ENCODE assay signal across 26 cellular contexts in the genomic region with DNA sequence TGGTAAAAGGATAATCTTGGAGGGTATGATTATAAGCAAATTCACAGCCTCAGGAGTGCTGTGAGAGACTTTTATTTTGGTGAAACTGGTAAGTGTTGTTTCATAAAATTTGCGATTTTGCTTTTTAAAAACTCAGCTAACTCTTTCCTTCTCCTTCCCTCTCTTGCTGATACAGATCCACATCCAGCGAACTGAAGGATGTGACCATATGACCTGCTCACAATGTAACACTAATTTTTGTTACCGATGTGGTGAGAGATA.
DNase-seq lines count a peak whose midpoint lies in the region; ATAC-seq, FAIRE-seq and TF ChIP-seq lines count a peak whose summit lies in the region.
"Had no signal": no experiment of that assay in that cellular context is flagged by ENCODE, and none has a peak within 500 bp of the region (broad histone marks: within the 10 kb centered on the region; RNA-seq: fewer than 3 reads in every experiment).

No MANE protein-coding gene starts in this region.

- no peak overlapping the region for H3K4ac ChIP-seq in mesenchymal stem cell (ENCODE audit: low read depth in 1 of 2, low read length in 2 of 2)

- TF ChIP-seq POLR2A in K562 (conservative IDR thresholded peaks at IDR 0.05) = no peak

- TF ChIP-seq RAD21 in K562 (CRISPR knock-in tag; conservative IDR thresholded peaks at IDR 0.05 in 1 of 2, IDR thresholded peaks at IDR 0.05 in 1 of 2) = no peak

- peak; percentile 21; the same call in 2 of the 3 replicates for ATAC-seq in K562
- no peak for ATAC-seq in activated T-helper 17 cell treated with anti-CD3 and anti-CD28 coated beads, Interleukin-2, amount 50 U/mL, for 72 hours (replicated peaks)
- ATAC-seq: GM12878 had no signal

- H3K27me3 ChIP-seq in K562 (ENCODE audit: control insufficient read depth in 2 of 2, insufficient read depth in 2 of 2, low read length in 2 of 2) = no peaks in the 10 kb centered on the region
- H3K27me3 ChIP-seq in mesenchymal stem cell (ENCODE audit: control insufficient read depth in 1 of 2, insufficient read depth in 1 of 2, low read length in 2 of 2) = no peaks in the 10 kb centered on the region
- no peaks in the 10 kb centered on the region for H3K27me3 ChIP-seq in hepatocyte
- H3K27me3 ChIP-seq: BE2C, BLaER1 had no signal

- peaks cover 21% of the 10 kb centered on the region for H3K4me1 Mint-ChIP-seq in mesothelial cell of epicardium
- H3K4me1 Mint-ChIP-seq in activated T-helper 17 cell treated with anti-CD3 and anti-CD28 coated beads, Interleukin-2, amount 50 U/mL, for 72 hours = no peaks in the 10 kb centered on the region
- H3K4me1 Mint-ChIP-seq: CD14-positive monocyte; CD4-positive, alpha-beta memory T cell; CD4-positive, CD25-positive, alpha-beta regulatory T cell; CD8-positive, alpha-beta memory T cell had no signal

- H3K4me2 ChIP-seq in K562 (ENCODE audit: insufficient read depth, low read length) (0 out of 2 replicates have a peak overlapping the region, but pooled peaks have one; percentile 7), mesenchymal stem cell (ENCODE audit: low read length, poor library complexity, severe bottlenecking) (no peak overlapping the region), hepatocyte (no peak overlapping the region)
- H3K4me2 ChIP-seq: BLaER1 had no signal

- H3K27ac ChIP-seq in HEK293 (ENCODE audit: extremely low read depth, low read depth, low read length) (no peak overlapping the region), K562 (ENCODE audit: extremely low read depth, low read depth, low read length) (peak overlapping the region; percentile 2; the same call in 2 of the 3 replicates), mesenchymal stem cell (ENCODE audit: low read length, poor library complexity, severe bottlenecking) (no peak overlapping the region), hepatocyte (no peak overlapping the region)
- H3K27ac ChIP-seq: BLaER1 had no signal

- H3K9me3 ChIP-seq in HEK293 (ENCODE audit: control insufficient read depth, insufficient read depth, low read depth, low read length) = no peaks in the 10 kb centered on the region
- no peaks in the 10 kb centered on the region for H3K9me3 ChIP-seq in K562 (replicated peaks; ENCODE audit: control insufficient read depth, insufficient read depth, low read depth, low read length)
- H3K9me3 ChIP-seq in mesenchymal stem cell (ENCODE audit: control insufficient read depth, low read length) = no peaks in the 10 kb centered on the region
- no peaks in the 10 kb centered on the region for H3K9me3 ChIP-seq in hepatocyte (ENCODE audit: low read depth)
- H3K9me3 ChIP-seq: BE2C, BLaER1, Caco-2 had no signal

- no peak for TF ChIP-seq CTCF in HEK293 (tag by site-specific recombination; IDR thresholded peaks at IDR 0.05)
- TF ChIP-seq CTCF in K562 (IDR thresholded peaks at IDR 0.05 in 2 of 3, conservative IDR thresholded peaks at IDR 0.05 in 1 of 3; ENCODE audit: insufficient read depth in 2 of 3, low read depth in 1 of 3, low read length in 3 of 3) = no peak
- TF ChIP-seq CTCF in mesothelial cell of epicardium (IDR thresholded peaks at IDR 0.05; ENCODE audit: unreplicated experiment) = no peak
- TF ChIP-seq CTCF in hepatocyte (IDR thresholded peaks at IDR 0.05; ENCODE audit: poor library complexity) = no peak

- H4K8ac ChIP-seq in mesenchymal stem cell (ENCODE audit: low read length) = no peak overlapping the region

- CTCF ChIA-PET in HEK293 (lab: Yijun Ruan, JAX) = interaction anchor here (0.7 kb wide), 1 partner anchor 158 kb away, joined by 3 read pairs; no protein-coding TSS in a partner anchor
- CTCF ChIA-PET in K562 (lab: Yijun Ruan, JAX; ENCODE audit: low intra/inter-chr PET ratio) = no interaction called here

- no peaks in the 10 kb centered on the region for H3K9me1 ChIP-seq in K562 (ENCODE audit: control insufficient read depth, insufficient read depth, low read length)

- H3K4me3 Mint-ChIP-seq in mesothelial cell of epicardium = no peak overlapping the region
- no peak overlapping the region for H3K4me3 Mint-ChIP-seq in activated T-helper 17 cell treated with anti-CD3 and anti-CD28 coated beads, Interleukin-2, amount 50 U/mL, for 72 hours
- H3K4me3 Mint-ChIP-seq: CD14-positive monocyte; CD4-positive, alpha-beta memory T cell; CD4-positive, CD25-positive, alpha-beta regulatory T cell; CD8-positive, alpha-beta memory T cell had no signal

- H3K27me3 Mint-ChIP-seq in mesothelial cell of epicardium (ENCODE audit: low read depth) = no peaks in the 10 kb centered on the region
- H3K27me3 Mint-ChIP-seq in activated T-helper 17 cell treated with anti-CD3 and anti-CD28 coated beads, Interleukin-2, amount 50 U/mL, for 72 hours = peaks cover 4% of the 10 kb centered on the region
- H3K27me3 Mint-ChIP-seq: CD4-positive, CD25-positive, alpha-beta regulatory T cell had no signal

- peak overlapping the region; percentile 65 for H3K27ac Mint-ChIP-seq in mesothelial cell of epicardium
- H3K27ac Mint-ChIP-seq in activated T-helper 17 cell treated with anti-CD3 and anti-CD28 coated beads, Interleukin-2, amount 50 U/mL, for 72 hours = no peak overlapping the region
- H3K27ac Mint-ChIP-seq: CD14-positive monocyte; CD4-positive, alpha-beta memory T cell; CD4-positive, CD25-positive, alpha-beta regulatory T cell; CD8-positive, alpha-beta memory T cell had no signal

- peaks cover 21% of the 10 kb centered on the region for H3K36me3 Mint-ChIP-seq in mesothelial cell of epicardium
- H3K36me3 Mint-ChIP-seq in activated T-helper 17 cell treated with anti-CD3 and anti-CD28 coated beads, Interleukin-2, amount 50 U/mL, for 72 hours (ENCODE audit: low read depth) = no peaks in the 10 kb centered on the region
- H3K36me3 Mint-ChIP-seq: CD4-positive, alpha-beta memory T cell; CD4-positive, CD25-positive, alpha-beta regulatory T cell; CD8-positive, alpha-beta memory T cell had no signal

- in situ Hi-C loops in K562 (cut with MboI) (no loop called here), G401 (cut with HindIII; ENCODE audit: low sequenced_read_pairs) (no loop called here)

- no peak overlapping the region for H2BK120ac ChIP-seq in mesenchymal stem cell (ENCODE audit: low read depth, low read length)

- no peak overlapping the region for H2BK15ac ChIP-seq in mesenchymal stem cell (ENCODE audit: low read depth, poor library complexity, severe bottlenecking)

- peaks cover 0 to 18% of the 10 kb centered on the region in 2 experiments; a peak in 1 of 3 replicates for H3K36me3 ChIP-seq in HEK293 (ENCODE audit: control insufficient read depth in 2 of 2, insufficient read depth in 1 of 2, low read length in 2 of 2)
- H3K36me3 ChIP-seq in K562 (ENCODE audit: control insufficient read depth, insufficient read depth, low read length) = peaks cover 58% of the 10 kb centered on the region
- peaks cover 2 to 33% of the 10 kb centered on the region in 2 experiments for H3K36me3 ChIP-seq in mesenchymal stem cell (ENCODE audit: control insufficient read depth in 1 of 2, insufficient read depth in 2 of 2, low read depth in 1 of 2, low read length in 2 of 2)
- H3K36me3 ChIP-seq in hepatocyte (replicated peaks; ENCODE audit: insufficient read depth, low read depth) = no peaks in the 10 kb centered on the region
- H3K36me3 ChIP-seq: BE2C, BLaER1 had no signal

- no peak overlapping the region for H3K23ac ChIP-seq in mesenchymal stem cell (ENCODE audit: low read length in 2 of 2)

- TF ChIP-seq EP300 in K562 (IDR thresholded peaks at IDR 0.05; ENCODE audit: low read length) = no peak

- no peak overlapping the region for H3K18ac ChIP-seq in mesenchymal stem cell (ENCODE audit: low read depth in 1 of 2, low read length in 2 of 2)

- DNase-seq in K562 (ENCODE audit: extremely low read depth in 1 of 4, low spot score in 3 of 4) (no peak), mesenchymal stem cell (no peak), mesothelial cell of epicardium (ENCODE audit: low spot score in 2 of 2, unreplicated experiment in 2 of 2) (no peak), G401 (ENCODE audit: low spot score) (no peak), hepatocyte (ENCODE audit: low spot score) (no peak)
- no peak for DNase-seq in stimulated activated CD4-positive, alpha-beta T cell treated with anti-CD3 and anti-CD28 coated beads, Interleukin-2, amount 100 ng/mL, for 48 hours
- DNase-seq: 8988T; ACHN; BE2C; C1 segment of cervical spinal cord; Caco-2; Calu3; CD4-positive, alpha-beta memory T cell; CD4-positive, CD25-positive, alpha-beta regulatory T cell; CD8-positive, alpha-beta memory T cell; DMS79 treated with DMSO at 0.1 percent for 48 hours; GDM1 had no signal

- 21% methylated on average over 3 of the region's 3 CpGs for WGBS in K562 (ENCODE audit: insufficient coverage, low coverage, missing lambda C conversion rate)
- 94% methylated on average over 3 of the region's 3 CpGs for WGBS in mesenchymal stem cell
- 87% methylated on average over 3 of the region's 3 CpGs for WGBS in hepatocyte (ENCODE audit: low lambda C conversion rate, missing lambda C conversion rate)

- H2BK5ac ChIP-seq in mesenchymal stem cell (ENCODE audit: low read depth, low read length, poor library complexity, severe bottlenecking) = no peak overlapping the region

- H2AFZ ChIP-seq in K562 (ENCODE audit: low read depth, low read length) (no peak overlapping the region), mesenchymal stem cell (ENCODE audit: low read depth, low read length) (no peak overlapping the region), hepatocyte (no peak overlapping the region)

- H3K9ac ChIP-seq in K562 (ENCODE audit: insufficient read depth in 1 of 2, low read depth in 2 of 2, low read length in 2 of 2) (no peak overlapping the region), mesenchymal stem cell (ENCODE audit: low read length) (no peak overlapping the region)
- H3K9ac ChIP-seq: BLaER1 had no signal

- no peaks in the 10 kb centered on the region for H3K9me2 ChIP-seq in hepatocyte (replicated peaks; ENCODE audit: insufficient read depth)

- H4K20me1 ChIP-seq in K562 (replicated peaks; ENCODE audit: control insufficient read depth, insufficient read depth, low read length) (no peaks in the 10 kb centered on the region), hepatocyte (ENCODE audit: insufficient read depth, poor library complexity, severe bottlenecking) (no peaks in the 10 kb centered on the region)
- H4K20me1 ChIP-seq: BLaER1 had no signal

- peaks cover 9% of the 10 kb centered on the region for H3K79me1 ChIP-seq in mesenchymal stem cell (replicated peaks; ENCODE audit: low read length, poor library complexity, severe bottlenecking)

- H3K4me1 ChIP-seq in HEK293 (ENCODE audit: control insufficient read depth, insufficient read depth, low read length) = no peaks in the 10 kb centered on the region
- H3K4me1 ChIP-seq in K562 (replicated peaks in 1 of 2; ENCODE audit: control insufficient read depth in 2 of 2, insufficient read depth in 2 of 2, low read length in 2 of 2) = peaks cover 3 to 27% of the 10 kb centered on the region in 2 experiments; a peak in 3 of 5 replicates
- H3K4me1 ChIP-seq in mesenchymal stem cell (ENCODE audit: control insufficient read depth, insufficient read depth, low read depth, low read length) = peaks cover 1% of the 10 kb centered on the region
- H3K4me1 ChIP-seq in hepatocyte (ENCODE audit: insufficient read depth) = no peaks in the 10 kb centered on the region
- H3K4me1 ChIP-seq: BE2C, Caco-2 had no signal

- no peak for FAIRE-seq in K562 (lab: Jason Lieb, UNC)
- FAIRE-seq: A204.1, D721Med, GM12878, GM12892, GM18507 had no signal

- H2BK12ac ChIP-seq in mesenchymal stem cell (ENCODE audit: low read length in 2 of 2) = no peak overlapping the region

- H2AK5ac ChIP-seq in mesenchymal stem cell (ENCODE audit: low read length, severe bottlenecking) = peak overlapping the region; percentile 61

- H3K79me2 ChIP-seq in K562 (ENCODE audit: control insufficient read depth, insufficient read depth, low read length) (peaks cover 28% of the 10 kb centered on the region), hepatocyte (no peaks in the 10 kb centered on the region)

- no peaks in the 10 kb centered on the region for H3K9me3 Mint-ChIP-seq in mesothelial cell of epicardium
- H3K9me3 Mint-ChIP-seq in activated T-helper 17 cell treated with anti-CD3 and anti-CD28 coated beads, Interleukin-2, amount 50 U/mL, for 72 hours = no peaks in the 10 kb centered on the region
- H3K9me3 Mint-ChIP-seq: CD14-positive monocyte; CD8-positive, alpha-beta memory T cell had no signal

- no TSS peak for BruUV-seq in K562 (replicated peaks; lab: Mats Ljungman, UMichigan)

- no peak overlapping the region for H4K91ac ChIP-seq in mesenchymal stem cell (ENCODE audit: low read length)

- H3K4me3 ChIP-seq in HEK293 (ENCODE audit: low read depth, low read length) (no peak overlapping the region), K562 (no peak overlapping the region), mesenchymal stem cell (ENCODE audit: insufficient read depth in 1 of 2, low read depth in 1 of 2, low read length in 2 of 2) (no peak overlapping the region), hepatocyte (no peak overlapping the region)
- H3K4me3 ChIP-seq: BLaER1, GM12878 had no signal

- POLR2A ChIA-PET in HEK293 (lab: Yijun Ruan, JAX) = no interaction called here
- POLR2A ChIA-PET in K562 (lab: Yijun Ruan, JAX) = no interaction called here

- H3K14ac ChIP-seq in mesenchymal stem cell (ENCODE audit: low read length in 2 of 2) = no peak overlapping the region

- intact Hi-C loops in K562 (cut with micrococcal nuclease) = no loop called here
